In the genomic region with DNA sequence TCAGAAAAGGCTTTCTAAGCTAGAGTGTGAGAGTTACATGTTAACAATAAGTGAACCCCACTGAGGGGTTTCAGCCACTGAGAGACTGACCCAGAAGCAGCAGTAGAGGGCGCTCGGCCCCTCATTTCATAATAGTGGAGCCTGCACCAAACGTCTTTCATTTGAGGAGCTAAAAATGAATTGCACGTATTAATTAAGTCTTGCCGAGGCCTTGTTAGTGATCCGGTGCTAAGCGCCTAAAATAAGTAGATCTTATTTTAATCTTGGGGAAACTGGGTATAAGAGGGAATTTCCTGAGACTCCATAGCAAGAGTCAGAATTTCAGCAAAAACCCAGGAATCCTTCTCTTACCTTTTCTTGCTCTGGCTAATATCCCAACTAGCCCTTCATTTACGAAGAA, we compare ENCODE assay signal across 9 cellular contexts.
A peak's percentile ranks its signal among the peaks of the same experiment; 100 is the strongest.
DNase-seq lines count a peak whose midpoint lies in the region; ATAC-seq, FAIRE-seq and TF ChIP-seq lines count a peak whose summit lies in the region.
"Had no signal": no experiment of that assay in that cellular context is flagged by ENCODE, and none has a peak within 500 bp of the region (broad histone marks: within the 10 kb centered on the region; RNA-seq: fewer than 3 reads in every experiment).

No MANE protein-coding gene starts in this region.

- TF ChIP-seq CTCF in astrocyte (IDR thresholded peaks at IDR 0.05; ENCODE audit: insufficient read depth, low read depth, low read length) (peak; percentile 93), hepatocyte (IDR thresholded peaks at IDR 0.05; ENCODE audit: poor library complexity) (peak; percentile 98)

- no peaks in the 10 kb centered on the region for H3K9me2 ChIP-seq in hepatocyte (replicated peaks; ENCODE audit: insufficient read depth)

- no peaks in the 10 kb centered on the region for H3K36me3 Mint-ChIP-seq in astrocyte (ENCODE audit: low read depth, unreplicated experiment)

- H3K9ac ChIP-seq in astrocyte (ENCODE audit: low read length) = peak overlapping the region; percentile 33
- peak overlapping the region; percentile 11 for H3K9ac ChIP-seq in skeletal muscle satellite cell (ENCODE audit: low read depth, low read length)

- peaks cover 2% of the 10 kb centered on the region for H3K9me3 Mint-ChIP-seq in astrocyte (ENCODE audit: unreplicated experiment)

- H3K4me3 ChIP-seq in H7 (ENCODE audit: insufficient read depth, low read depth, low read length) (no peak overlapping the region), astrocyte (ENCODE audit: insufficient read depth, low read depth, low read length) (no peak overlapping the region), hepatocyte (no peak overlapping the region), skeletal muscle satellite cell (ENCODE audit: low read length) (no peak overlapping the region)

- peaks cover 14% of the 10 kb centered on the region for H3K4me1 Mint-ChIP-seq in astrocyte (ENCODE audit: low read depth, unreplicated experiment)

- DNase-seq in DMS114 treated with DMSO at 0.1 percent for 48 hours (lab: John Stamatoyannopoulos, UW; ENCODE audit: unreplicated experiment) (peak; percentile 50), H7 (peak; percentile 36), NCI-H1417 treated with DMSO at 0.1 percent for 48 hours (lab: John Stamatoyannopoulos, UW) (peak; percentile 55), T-helper 2 cell (peak in 4 of 5 experiments; percentile 7 to 60 (median 26)), astrocyte (ENCODE audit: low read depth) (no peak), hepatocyte (ENCODE audit: low spot score) (peak; percentile 81)

- no peaks in the 10 kb centered on the region for H3K27me3 Mint-ChIP-seq in astrocyte (ENCODE audit: low read depth, unreplicated experiment)

- no peak for FAIRE-seq in astrocyte (lab: Jason Lieb, UNC)
- FAIRE-seq: colon had no signal

- H3K27me3 ChIP-seq in H7 (ENCODE audit: control insufficient read depth, insufficient read depth, low read length) (no peaks in the 10 kb centered on the region), astrocyte (ENCODE audit: insufficient read depth, low read length) (no peaks in the 10 kb centered on the region), hepatocyte (no peaks in the 10 kb centered on the region), skeletal muscle satellite cell (ENCODE audit: control insufficient read depth, insufficient read depth, low read length) (no peaks in the 10 kb centered on the region)

- no peaks in the 10 kb centered on the region for H4K20me1 ChIP-seq in astrocyte (ENCODE audit: insufficient read depth, low read length)
- H4K20me1 ChIP-seq in hepatocyte (ENCODE audit: insufficient read depth, poor library complexity, severe bottlenecking) = no peaks in the 10 kb centered on the region

- H3K4me2 ChIP-seq in astrocyte (ENCODE audit: low read length) (peak overlapping the region; percentile 68), hepatocyte (peak overlapping the region; percentile 64), skeletal muscle satellite cell (ENCODE audit: low read length) (peak overlapping the region; percentile 45)

- H3K36me3 ChIP-seq in H7 (replicated peaks; ENCODE audit: control insufficient read depth, insufficient read depth, low read length) (no peaks in the 10 kb centered on the region), astrocyte (ENCODE audit: insufficient read depth, low read length) (no peaks in the 10 kb centered on the region), hepatocyte (replicated peaks; ENCODE audit: insufficient read depth, low read depth) (no peaks in the 10 kb centered on the region), skeletal muscle satellite cell (ENCODE audit: insufficient read depth, low read length) (no peaks in the 10 kb centered on the region)

- WGBS in hepatocyte (ENCODE audit: low lambda C conversion rate, missing lambda C conversion rate) = 9% methylated on average over 8 of the region's 8 CpGs

- H2AFZ ChIP-seq in astrocyte (ENCODE audit: low read depth, low read length) = no peak overlapping the region
- no peak overlapping the region for H2AFZ ChIP-seq in hepatocyte

- peaks cover 25% of the 10 kb centered on the region for H3K4me1 ChIP-seq in astrocyte (ENCODE audit: insufficient read depth, low read length)
- no peaks in the 10 kb centered on the region for H3K4me1 ChIP-seq in hepatocyte (ENCODE audit: insufficient read depth)
- H3K4me1 ChIP-seq in skeletal muscle satellite cell (ENCODE audit: control insufficient read depth, insufficient read depth, low read length) = peaks cover 8% of the 10 kb centered on the region

- H3K27ac ChIP-seq in astrocyte (ENCODE audit: low read depth, low read length) (no peak overlapping the region), hepatocyte (no peak overlapping the region)

- H3K9me3 ChIP-seq in astrocyte (ENCODE audit: insufficient read depth, low read depth, low read length) (no peaks in the 10 kb centered on the region), hepatocyte (ENCODE audit: low read depth) (no peaks in the 10 kb centered on the region), skeletal muscle satellite cell (replicated peaks; ENCODE audit: low read length) (no peaks in the 10 kb centered on the region)

- no peak for ATAC-seq in GM18873 (IDR thresholded peaks at IDR 0.05; ENCODE audit: low FRiP score, unreplicated experiment)

- H3K79me2 ChIP-seq in astrocyte (ENCODE audit: insufficient read depth, low read length) (no peaks in the 10 kb centered on the region), hepatocyte (no peaks in the 10 kb centered on the region)

- no peak overlapping the region for H3K4me3 Mint-ChIP-seq in astrocyte (ENCODE audit: unreplicated experiment)

- H3K27ac Mint-ChIP-seq in astrocyte (ENCODE audit: unreplicated experiment) = no peak overlapping the region
